ENCODE assay signal across 1 cellular context in the genomic region with DNA sequence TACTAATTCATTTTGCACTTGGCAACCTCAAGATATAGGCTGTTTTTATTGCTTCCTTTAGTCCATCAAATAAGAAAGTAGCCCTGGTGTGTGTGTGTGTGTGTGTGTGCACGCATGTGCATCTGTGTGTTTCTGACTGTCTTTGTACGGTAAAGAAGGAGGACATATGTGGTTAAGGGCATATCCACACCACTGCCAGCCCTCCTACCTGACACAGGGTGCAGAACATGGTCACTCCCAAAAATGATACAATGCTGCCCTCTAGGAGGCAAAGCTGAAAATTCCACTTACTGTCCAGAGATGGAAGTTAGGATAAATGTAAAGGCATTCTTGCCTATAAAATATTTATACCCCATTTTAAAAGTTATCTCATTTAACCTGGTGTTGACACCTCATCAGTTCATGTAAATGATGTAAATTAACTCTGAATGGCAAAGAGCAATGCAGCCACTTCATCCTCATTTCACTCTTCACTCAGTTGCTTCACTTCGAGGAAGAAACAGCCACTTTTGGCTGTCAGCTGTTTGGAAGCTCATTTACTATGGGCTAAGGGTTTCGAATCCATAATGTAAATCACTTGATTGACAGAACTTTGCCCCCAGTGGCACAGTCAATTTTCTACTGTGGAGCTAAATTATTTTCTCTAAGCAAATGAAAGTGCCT.
TF ChIP-seq lines count a peak whose summit lies in the region.

No MANE protein-coding gene starts in this region.

TF ChIP-seq in neural cell, 6 proteins besides CTCF, POLR2A, EP300 and RAD21 (continued from another document):
- TF ChIP-seq, protein P1, sequence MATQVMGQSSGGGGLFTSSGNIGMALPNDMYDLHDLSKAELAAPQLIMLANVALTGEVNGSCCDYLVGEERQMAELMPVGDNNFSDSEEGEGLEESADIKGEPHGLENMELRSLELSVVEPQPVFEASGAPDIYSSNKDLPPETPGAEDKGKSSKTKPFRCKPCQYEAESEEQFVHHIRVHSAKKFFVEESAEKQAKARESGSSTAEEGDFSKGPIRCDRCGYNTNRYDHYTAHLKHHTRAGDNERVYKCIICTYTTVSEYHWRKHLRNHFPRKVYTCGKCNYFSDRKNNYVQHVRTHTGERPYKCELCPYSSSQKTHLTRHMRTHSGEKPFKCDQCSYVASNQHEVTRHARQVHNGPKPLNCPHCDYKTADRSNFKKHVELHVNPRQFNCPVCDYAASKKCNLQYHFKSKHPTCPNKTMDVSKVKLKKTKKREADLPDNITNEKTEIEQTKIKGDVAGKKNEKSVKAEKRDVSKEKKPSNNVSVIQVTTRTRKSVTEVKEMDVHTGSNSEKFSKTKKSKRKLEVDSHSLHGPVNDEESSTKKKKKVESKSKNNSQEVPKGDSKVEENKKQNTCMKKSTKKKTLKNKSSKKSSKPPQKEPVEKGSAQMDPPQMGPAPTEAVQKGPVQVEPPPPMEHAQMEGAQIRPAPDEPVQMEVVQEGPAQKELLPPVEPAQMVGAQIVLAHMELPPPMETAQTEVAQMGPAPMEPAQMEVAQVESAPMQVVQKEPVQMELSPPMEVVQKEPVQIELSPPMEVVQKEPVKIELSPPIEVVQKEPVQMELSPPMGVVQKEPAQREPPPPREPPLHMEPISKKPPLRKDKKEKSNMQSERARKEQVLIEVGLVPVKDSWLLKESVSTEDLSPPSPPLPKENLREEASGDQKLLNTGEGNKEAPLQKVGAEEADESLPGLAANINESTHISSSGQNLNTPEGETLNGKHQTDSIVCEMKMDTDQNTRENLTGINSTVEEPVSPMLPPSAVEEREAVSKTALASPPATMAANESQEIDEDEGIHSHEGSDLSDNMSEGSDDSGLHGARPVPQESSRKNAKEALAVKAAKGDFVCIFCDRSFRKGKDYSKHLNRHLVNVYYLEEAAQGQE (IDR thresholded peaks at IDR 0.05; ENCODE audit: borderline replicate concordance) = no peak
- TF ChIP-seq POLR2AphosphoS5 (IDR thresholded peaks at IDR 0.05) (peak; percentile 2), MXI1 (conservative IDR thresholded peaks at IDR 0.05; ENCODE audit: poor library complexity, severe bottlenecking) (no peak)
